14 cellular contexts compared by ENCODE assay signal in the genomic region with DNA sequence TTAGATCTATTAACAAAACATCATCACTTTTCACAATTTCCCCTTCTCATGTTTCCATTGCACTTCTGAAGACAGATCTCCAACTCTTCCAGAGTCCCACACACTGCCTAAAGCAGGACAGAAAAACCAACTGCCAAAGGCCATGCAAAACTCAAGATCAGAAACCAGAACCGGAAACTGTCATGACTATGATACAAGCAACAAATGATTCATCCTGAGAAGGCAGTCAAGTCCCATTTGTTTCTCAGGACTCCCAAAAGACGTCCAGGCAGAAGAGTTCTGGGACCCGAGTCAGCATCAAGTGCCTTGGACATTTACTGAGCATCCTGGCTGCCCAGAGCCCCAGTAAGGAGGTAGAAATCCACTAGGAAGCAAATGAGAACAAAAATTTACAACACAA. TPM values are rescaled to one million over a fixed set of nuclear protein-coding genes. Genes with fewer than 3 reads are reported as not detected.
DNase-seq lines count a peak whose midpoint lies in the region; ATAC-seq and TF ChIP-seq lines count a peak whose summit lies in the region.
"Had no signal": no experiment of that assay in that cellular context is flagged by ENCODE, and none has a peak within 500 bp of the region (broad histone marks: within the 10 kb centered on the region; RNA-seq: fewer than 3 reads in every experiment).

No MANE protein-coding gene starts in this region.

- no peak overlapping the region for H3K27ac ChIP-seq in osteoblast (ENCODE audit: low read depth, low read length)
- H3K27ac ChIP-seq: A549 had no signal

- ATAC-seq in activated CD4-positive, alpha-beta T cell treated with anti-CD3 and anti-CD28 coated beads for 36 hours, result peak; percentile 75
- ATAC-seq in T-cell (replicated peaks in 1 of 4), result peak; percentile 42 to 75 (median 64)
- no peak for ATAC-seq in GM18519 (IDR thresholded peaks at IDR 0.05; ENCODE audit: low FRiP score, unreplicated experiment)
- ATAC-seq: A549 had no signal

- no peak overlapping the region for H3K4me3 ChIP-seq in osteoblast (ENCODE audit: insufficient read depth, low read length)
- H3K4me3 ChIP-seq: A549, lung had no signal

- H3K4me2 ChIP-seq in osteoblast (ENCODE audit: insufficient read depth, low read length), result no peak overlapping the region
- H3K4me2 ChIP-seq: A549 had no signal

- no peaks in the 10 kb centered on the region for H3K9me3 ChIP-seq in osteoblast (ENCODE audit: low read depth, low read length)
- H3K9me3 ChIP-seq: A549 had no signal

- peak overlapping the region; percentile 96 for H3K27ac Mint-ChIP-seq in activated CD4-positive, alpha-beta T cell treated with anti-CD3 and anti-CD28 coated beads for 36 hours
- peak overlapping the region; percentile 92 to 96 for H3K27ac Mint-ChIP-seq in T-cell

- H3K4me1 ChIP-seq in osteoblast (ENCODE audit: insufficient read depth, low read length), result no peaks in the 10 kb centered on the region

- peaks cover 10% of the 10 kb centered on the region for H3K79me2 ChIP-seq in osteoblast (ENCODE audit: insufficient read depth, low read length)

- H3K36me3 ChIP-seq in osteoblast (ENCODE audit: insufficient read depth, low read length), result peaks cover 8% of the 10 kb centered on the region

- no peaks in the 10 kb centered on the region for H3K27me3 ChIP-seq in osteoblast (ENCODE audit: insufficient read depth, low read length)

- no peaks in the 10 kb centered on the region for H3K27me3 Mint-ChIP-seq in activated CD4-positive, alpha-beta T cell treated with anti-CD3 and anti-CD28 coated beads for 36 hours
- no peaks in the 10 kb centered on the region for H3K27me3 Mint-ChIP-seq in T-cell

- no peaks in the 10 kb centered on the region for H3K9me3 Mint-ChIP-seq in activated CD4-positive, alpha-beta T cell treated with anti-CD3 and anti-CD28 coated beads for 36 hours (ENCODE audit: low read depth)
- no peaks in the 10 kb centered on the region for H3K9me3 Mint-ChIP-seq in T-cell

- CTCF ChIA-PET in activated CD4-positive, alpha-beta T cell treated with anti-CD3 and anti-CD28 coated beads for 36 hours (lab: Charles Lee), result interaction anchor here (1.1 kb wide), 1 partner anchor 43 kb away, joined by 3 read pairs; no protein-coding TSS in a partner anchor
- CTCF ChIA-PET in T-cell (lab: Charles Lee), result no interaction called here

- peak; percentile 31 for DNase-seq in activated CD4-positive, alpha-beta T cell treated with anti-CD3 and anti-CD28 coated beads for 36 hours
- DNase-seq in activated CD4-positive, alpha-beta T cell treated with anti-CD3 and anti-CD28 coated beads for 48 hours, result no peak
- peak; percentile 45 for DNase-seq in HCEC 1CT
- peak in 1 of 34 experiments; percentile 15 for DNase-seq in T-cell
- DNase-seq in osteoblast (ENCODE audit: insufficient read length, low spot score, missing footprints), result peak; percentile 80
- DNase-seq in NCI-H1930 (lab: John Stamatoyannopoulos, UW), result no peak
- no peak for DNase-seq in UCSD-AML1 (lab: John Stamatoyannopoulos, UW; ENCODE audit: unreplicated experiment)
- DNase-seq: activated gamma-delta T cell, erythroblast, NCI-H1417 treated with DMSO at 0.1 percent for 48 hours, small intestine had no signal

- peaks cover 24% of the 10 kb centered on the region for H3K36me3 Mint-ChIP-seq in activated CD4-positive, alpha-beta T cell treated with anti-CD3 and anti-CD28 coated beads for 36 hours (ENCODE audit: low read depth)
- H3K36me3 Mint-ChIP-seq in T-cell, result peaks cover 48% of the 10 kb centered on the region

- intact Hi-C loops in activated CD4-positive, alpha-beta T cell treated with anti-CD3 and anti-CD28 coated beads for 36 hours (cut with DNase I, micrococcal nuclease), result loop anchor here in 1 of 2 experiments (2.0 kb wide), 1 partner anchor 30 kb away; no protein-coding TSS in a partner anchor

- no peak overlapping the region for H2AFZ ChIP-seq in osteoblast (ENCODE audit: low read length)

- peaks cover 85% of the 10 kb centered on the region for H3K4me1 Mint-ChIP-seq in activated CD4-positive, alpha-beta T cell treated with anti-CD3 and anti-CD28 coated beads for 36 hours
- peaks cover 67 to 84% (median 70%) of the 10 kb centered on the region in 3 donors for H3K4me1 Mint-ChIP-seq in T-cell

- no peak for TF ChIP-seq CTCF in osteoblast (IDR thresholded peaks at IDR 0.05; ENCODE audit: extremely low read depth, low read depth, low read length)

- POLR2A ChIA-PET in activated CD4-positive, alpha-beta T cell treated with anti-CD3 and anti-CD28 coated beads for 36 hours (lab: Charles Lee), result no interaction called here
- POLR2A ChIA-PET in T-cell (lab: Charles Lee), result interaction anchor here in 1 of 2 donors (0.6 kb wide), 1 partner anchor 20 kb away, joined by 6 read pairs; no protein-coding TSS in a partner anchor

- peaks cover 13% of the 10 kb centered on the region for H4K20me1 ChIP-seq in osteoblast (ENCODE audit: insufficient read depth, low read length)

- H3K4me3 Mint-ChIP-seq in activated CD4-positive, alpha-beta T cell treated with anti-CD3 and anti-CD28 coated beads for 36 hours, result peak overlapping the region; percentile 51
- H3K4me3 Mint-ChIP-seq in T-cell, result peak overlapping the region in 2 of 3 donors; percentile 11 to 56

RNA-seq across cellular contexts. Expression of gene ERN1, which starts 38.8 kb away (rescaled TPM):
- total RNA-seq in activated CD4-positive, alpha-beta T cell treated with anti-CD3 and anti-CD28 coated beads for 36 hours, result 10 to 100 TPM; 23.7 to 26.8 TPM
- total RNA-seq in T-cell (100 to 1,000 TPM in 3 of 5 donors, 10 to 100 TPM in 2; 71.2 to 146 (median 112) TPM), osteoblast (12.1 and 12.7 TPM in 2 replicates)

Comparison
In these comparisons a context has a peak if more than half of its experiments do, and no peak if none do; other contexts are left out.
1. DNase-seq: peak in activated CD4-positive, alpha-beta T cell treated with anti-CD3 and anti-CD28 coated beads for 36 hours (single experiment), HCEC 1CT (single experiment) and osteoblast (single experiment); none in activated CD4-positive, alpha-beta T cell treated with anti-CD3 and anti-CD28 coated beads for 48 hours (single experiment), NCI-H1930 (0 of 2) and UCSD-AML1 (single experiment).